ENCODE assay signal across 22 cellular contexts in the genomic region with DNA sequence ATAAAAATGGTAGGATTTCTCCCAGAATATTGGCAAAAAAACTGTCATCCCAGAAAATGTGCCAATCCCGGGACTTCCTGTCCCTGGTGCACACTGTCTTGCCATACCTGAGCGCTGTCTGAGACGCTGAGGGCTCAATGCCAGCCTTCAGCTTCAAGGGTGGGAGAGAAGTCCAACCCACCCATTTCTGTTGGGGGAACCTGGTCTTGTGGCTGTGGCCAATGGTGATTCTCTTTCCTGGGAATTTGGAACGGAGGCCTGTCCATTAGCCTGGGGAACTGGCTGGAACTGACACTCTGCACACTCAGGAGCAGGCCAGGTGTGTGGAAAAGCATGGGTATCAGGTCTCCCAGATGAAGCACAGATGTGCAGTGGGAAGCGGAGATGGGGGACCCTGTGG. TPM values are rescaled to one million over a fixed set of nuclear protein-coding genes. Genes with fewer than 3 reads are reported as not detected.
DNase-seq lines count a peak whose midpoint lies in the region; ATAC-seq and TF ChIP-seq lines count a peak whose summit lies in the region.
"Had no signal": no experiment of that assay in that cellular context is flagged by ENCODE, and none has a peak within 500 bp of the region (broad histone marks: within the 10 kb centered on the region; RNA-seq: fewer than 3 reads in every experiment).

No MANE protein-coding gene starts in this region.

- H3K27ac Mint-ChIP-seq in stimulated activated naive B cell treated with anti-CD40 and anti-IgM and Interleukin-4, amounts not matched to agents 10 μg/mL and 1 μg/mL and 100 μg/mL, for 72 hours = peak overlapping the region; percentile 79
- H3K27ac Mint-ChIP-seq: CD8-positive, alpha-beta T cell had no signal

- peaks cover 54 to 73% of the 10 kb centered on the region in 2 donors for H3K36me3 Mint-ChIP-seq in stimulated activated naive B cell treated with anti-CD40 and anti-IgM and Interleukin-4, amounts not matched to agents 10 μg/mL and 1 μg/mL and 100 μg/mL, for 72 hours

- POLR2A ChIA-PET in RWPE1 (lab: Yijun Ruan, JAX; ENCODE audit: low non-redundant PET) = no interaction called here

- peaks cover 24 to 45% of the 10 kb centered on the region in 2 donors for H3K4me1 Mint-ChIP-seq in stimulated activated naive B cell treated with anti-CD40 and anti-IgM and Interleukin-4, amounts not matched to agents 10 μg/mL and 1 μg/mL and 100 μg/mL, for 72 hours

- no peaks in the 10 kb centered on the region for H3K27me3 Mint-ChIP-seq in stimulated activated naive B cell treated with anti-CD40 and anti-IgM and Interleukin-4, amounts not matched to agents 10 μg/mL and 1 μg/mL and 100 μg/mL, for 72 hours

- H3K4me3 ChIP-seq in lower lobe of right lung = no peak overlapping the region
- H3K4me3 ChIP-seq: A549, BLaER1 had no signal

- intact Hi-C loops in cardiac septum (cut with DNase I) (no loop called here), lower lobe of right lung (cut with DNase I) (no loop called here)

- DNase-seq in RWPE1 (ENCODE audit: low spot score) = no peak
- peak; percentile 36 for DNase-seq in cardiac septum (ENCODE audit: low spot score)
- DNase-seq in lower lobe of right lung = no peak
- DNase-seq in stimulated activated naive B cell treated with anti-CD40 and anti-IgM and Interleukin-4, amounts not matched to agents 10 μg/mL and 1 μg/mL and 100 μg/mL, for 72 hours = no peak
- DNase-seq in left lobe of liver (ENCODE audit: low spot score) = no peak
- no peak for DNase-seq in activated naive CD4-positive, alpha-beta T cell treated with Interleukin-2 at 50 U/mL for 16 hours
- DNase-seq: CD8-positive, alpha-beta T cell; MV-4-11; NCI-H1417; NCI-H187; NCI-H2107; NCI-H226; NCI-H524 treated with DMSO at 0.1 percent for 48 hours; PC-3 had no signal

- ATAC-seq in lower lobe of right lung = no peak
- ATAC-seq in stimulated activated naive B cell treated with anti-CD40 and anti-IgM and Interleukin-4, amounts not matched to agents 10 μg/mL and 1 μg/mL and 100 μg/mL, for 72 hours (replicated peaks) = no peak
- no peak for ATAC-seq in left lobe of liver
- ATAC-seq in GM21723 (IDR thresholded peaks at IDR 0.05; ENCODE audit: unreplicated experiment) = no peak
- no peak for ATAC-seq in HG03571 (IDR thresholded peaks at IDR 0.05; ENCODE audit: unreplicated experiment)
- ATAC-seq: A549; CD8-positive, alpha-beta T cell; PC-3 had no signal

- no peaks in the 10 kb centered on the region for H3K9me3 Mint-ChIP-seq in stimulated activated naive B cell treated with anti-CD40 and anti-IgM and Interleukin-4, amounts not matched to agents 10 μg/mL and 1 μg/mL and 100 μg/mL, for 72 hours
- H3K9me3 Mint-ChIP-seq: CD8-positive, alpha-beta T cell had no signal

- TF ChIP-seq CTCF in RWPE1 (conservative IDR thresholded peaks at IDR 0.05; ENCODE audit: low read depth) (no peak), lower lobe of right lung (IDR thresholded peaks at IDR 0.05) (no peak)

- CTCF ChIA-PET in RWPE1 (lab: Yijun Ruan, JAX) = no interaction called here

- peak overlapping the region; percentile 23; the same call in 1 of the 2 replicates for H3K27ac ChIP-seq in RWPE1
- H3K27ac ChIP-seq in lower lobe of right lung = peak overlapping the region; percentile 67
- H3K27ac ChIP-seq: A549, BLaER1, KMS-11 had no signal

- H3K4me1 ChIP-seq in lower lobe of right lung = peaks cover 56% of the 10 kb centered on the region

- no peaks in the 10 kb centered on the region for H3K9me3 ChIP-seq in lower lobe of right lung
- H3K9me3 ChIP-seq: A549, BLaER1 had no signal

- no peaks in the 10 kb centered on the region for H3K27me3 ChIP-seq in lower lobe of right lung (ENCODE audit: low read depth)
- H3K27me3 ChIP-seq: BLaER1 had no signal

- no peak overlapping the region for H3K4me3 Mint-ChIP-seq in stimulated activated naive B cell treated with anti-CD40 and anti-IgM and Interleukin-4, amounts not matched to agents 10 μg/mL and 1 μg/mL and 100 μg/mL, for 72 hours
- H3K4me3 Mint-ChIP-seq: CD8-positive, alpha-beta T cell had no signal

- H3K36me3 ChIP-seq in lower lobe of right lung = peaks cover 70% of the 10 kb centered on the region

RNA-seq across cellular contexts. Expression of a gene that starts 6.7 kb away (rescaled TPM):
- total RNA-seq in cardiac septum (33.7 TPM), lower lobe of right lung (45.4 TPM), left lobe of liver (14.9 TPM)

RNA-seq across cellular contexts. Expression of a gene that starts 6.9 kb away (rescaled TPM):
- total RNA-seq in cardiac septum (26.3 TPM), lower lobe of right lung (29.2 TPM), left lobe of liver (10.8 TPM)

RNA-seq across cellular contexts. Expression of a gene that starts 37.1 kb away (rescaled TPM):
- total RNA-seq in cardiac septum (2.3 TPM), lower lobe of right lung (2.2 TPM), left lobe of liver (not detected)
- total RNA-seq: CD8-positive, alpha-beta T cell; H4; HT-29; PC-3; SK-MEL-5 had no signal

RNA-seq across cellular contexts. Expression of a gene that starts 48.5 kb away (rescaled TPM):
- total RNA-seq in cardiac septum (21,376 TPM), lower lobe of right lung (2.6 TPM), left lobe of liver (not detected)
- total RNA-seq: CD8-positive, alpha-beta T cell; H4; HT-29; PC-3; SK-MEL-5 had no signal

RNA-seq across cellular contexts. Expression of a gene that starts 59.6 kb away (rescaled TPM):
- 7,162 TPM for total RNA-seq in cardiac septum
- total RNA-seq in lower lobe of right lung = not detected
- not detected for total RNA-seq in left lobe of liver
- total RNA-seq: CD8-positive, alpha-beta T cell; H4; HT-29; PC-3; SK-MEL-5 had no signal
